Comparison of ENCODE assay signal across 15 cellular contexts in the genomic region with DNA sequence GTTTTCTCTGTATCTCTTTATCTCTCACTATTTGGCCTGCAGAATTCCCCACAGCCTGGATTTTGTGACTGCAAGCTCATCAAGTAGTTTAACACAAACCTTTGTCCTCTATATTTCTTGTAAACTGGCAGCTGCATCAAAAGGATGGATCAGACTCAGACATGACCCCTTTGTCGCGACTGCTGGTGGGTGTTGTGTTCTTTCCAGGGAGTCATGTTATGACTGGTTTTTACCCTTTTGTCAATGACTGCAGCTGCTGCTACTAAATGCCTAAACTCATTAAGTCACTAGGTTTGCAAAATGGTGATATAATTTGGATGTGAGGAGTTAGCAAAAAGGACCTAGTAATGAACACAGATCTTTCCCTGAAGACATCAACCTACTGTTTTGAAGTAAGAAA. TPM values are rescaled to one million over a fixed set of nuclear protein-coding genes. Genes with fewer than 3 reads are reported as not detected.
DNase-seq lines count a peak whose midpoint lies in the region; ATAC-seq lines count a peak whose summit lies in the region.
"Had no signal": no experiment of that assay in that cellular context is flagged by ENCODE, and none has a peak within 500 bp of the region (broad histone marks: within the 10 kb centered on the region; RNA-seq: fewer than 3 reads in every experiment).

No MANE protein-coding gene starts in this region.

- peaks cover 4% of the 10 kb centered on the region for H3K4me1 Mint-ChIP-seq in T-helper 17 cell
- H3K4me1 Mint-ChIP-seq in activated naive CD8-positive, alpha-beta T cell (ENCODE audit: low read depth): peaks cover 15% of the 10 kb centered on the region
- peaks cover 13% of the 10 kb centered on the region for H3K4me1 Mint-ChIP-seq in stimulated activated memory B cell treated with anti-CD40 and anti-IgM and Interleukin-4, amounts not matched to agents 10 μg/mL and 1 μg/mL and 100 μg/mL, for 72 hours

- H3K27me3 Mint-ChIP-seq in T-helper 17 cell: no peaks in the 10 kb centered on the region
- H3K27me3 Mint-ChIP-seq in activated naive CD8-positive, alpha-beta T cell: no peaks in the 10 kb centered on the region
- no peaks in the 10 kb centered on the region for H3K27me3 Mint-ChIP-seq in stimulated activated memory B cell treated with anti-CD40 and anti-IgM and Interleukin-4, amounts not matched to agents 10 μg/mL and 1 μg/mL and 100 μg/mL, for 72 hours

- H3K36me3 Mint-ChIP-seq in T-helper 17 cell (ENCODE audit: low read depth): peaks cover 13% of the 10 kb centered on the region
- peaks cover 14% of the 10 kb centered on the region for H3K36me3 Mint-ChIP-seq in activated naive CD8-positive, alpha-beta T cell
- peaks cover 69% of the 10 kb centered on the region for H3K36me3 Mint-ChIP-seq in stimulated activated memory B cell treated with anti-CD40 and anti-IgM and Interleukin-4, amounts not matched to agents 10 μg/mL and 1 μg/mL and 100 μg/mL, for 72 hours

- ATAC-seq in T-helper 17 cell: no peak
- ATAC-seq in stimulated activated memory B cell treated with anti-CD40 and anti-IgM and Interleukin-4, amounts not matched to agents 10 μg/mL and 1 μg/mL and 100 μg/mL, for 72 hours: no peak

- peak; percentile 62 for DNase-seq in activated effector memory CD4-positive, alpha-beta T cell treated with anti-CD3 and anti-CD28 coated beads, Interleukin-2, amount 50 U/mL, for 16 hours
- DNase-seq in activated effector memory CD4-positive, alpha-beta T cell treated with Interleukin-2 at 50 U/mL for 16 hours: no peak
- DNase-seq in T-helper 17 cell: no peak
- DNase-seq in NCI-H1048 (lab: John Stamatoyannopoulos, UW): no peak
- no peak for DNase-seq in NCI-H345 treated with DMSO at 0.1 percent for 48 hours (lab: John Stamatoyannopoulos, UW; ENCODE audit: unreplicated experiment)
- DNase-seq: aorta; HCEC 1CT; KBM-7; mammary epithelial cell; NCI-H2081 treated with DMSO at 0.1 percent for 48 hours; NCI-H526; OCI-M1; stimulated activated CD4-positive, alpha-beta T cell treated with anti-CD3 and anti-CD28 coated beads, Interleukin-12 subunit alpha, Interleukin-12 subunit beta, amount 100 ng/mL, for 4 hours had no signal

- no peak overlapping the region for H3K4me3 Mint-ChIP-seq in T-helper 17 cell
- peak overlapping the region; percentile 30 for H3K4me3 Mint-ChIP-seq in activated naive CD8-positive, alpha-beta T cell
- H3K4me3 Mint-ChIP-seq in stimulated activated memory B cell treated with anti-CD40 and anti-IgM and Interleukin-4, amounts not matched to agents 10 μg/mL and 1 μg/mL and 100 μg/mL, for 72 hours: no peak overlapping the region

- H3K9me3 ChIP-seq in T-helper 17 cell (ENCODE audit: control insufficient read depth, low read length, poor library complexity, severe bottlenecking): no peaks in the 10 kb centered on the region

- no peaks in the 10 kb centered on the region for H3K9me3 Mint-ChIP-seq in activated naive CD8-positive, alpha-beta T cell (ENCODE audit: low read depth)
- H3K9me3 Mint-ChIP-seq in stimulated activated memory B cell treated with anti-CD40 and anti-IgM and Interleukin-4, amounts not matched to agents 10 μg/mL and 1 μg/mL and 100 μg/mL, for 72 hours: no peaks in the 10 kb centered on the region

- H3K27ac Mint-ChIP-seq in T-helper 17 cell: peak overlapping the region; percentile 75
- H3K27ac Mint-ChIP-seq in activated naive CD8-positive, alpha-beta T cell: peak overlapping the region; percentile 88
- H3K27ac Mint-ChIP-seq in stimulated activated memory B cell treated with anti-CD40 and anti-IgM and Interleukin-4, amounts not matched to agents 10 μg/mL and 1 μg/mL and 100 μg/mL, for 72 hours: peak overlapping the region; percentile 44

RNA-seq across cellular contexts. Expression of gene TOMM20, which starts 10.2 kb away (rescaled TPM):
- 100 to 1,000 TPM; 105 to 112 TPM for total RNA-seq in T-helper 17 cell

RNA-seq across cellular contexts. Expression of gene RBM34, which starts 22.2 kb away (rescaled TPM):
- total RNA-seq in T-helper 17 cell: 100 to 1,000 TPM; 147 to 148 TPM
